30 cellular contexts compared by ENCODE assay signal in the genomic region with DNA sequence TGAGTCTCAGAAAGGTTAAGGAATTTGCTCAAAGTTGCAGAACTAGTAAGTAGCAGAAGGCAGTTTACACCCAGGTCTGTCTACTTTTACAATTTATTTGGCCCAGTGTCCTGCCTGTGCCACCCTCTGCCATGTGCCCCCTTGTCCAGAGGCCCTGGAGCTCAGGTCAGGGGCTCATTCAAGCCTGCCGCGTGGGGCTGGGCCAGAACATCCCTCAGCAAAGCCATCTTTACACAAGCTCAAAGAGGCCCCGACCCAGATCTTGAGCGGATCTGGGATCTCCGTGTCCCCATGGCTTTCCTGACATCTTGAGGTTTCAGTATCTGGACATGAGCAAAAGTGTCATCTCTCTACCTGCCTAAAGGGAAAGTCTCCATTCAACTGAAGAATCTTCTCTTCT.
"Had no signal": no experiment of that assay in that cellular context is flagged by ENCODE, and none has a peak within 500 bp of the region (broad histone marks: within the 10 kb centered on the region; RNA-seq: fewer than 3 reads in every experiment).

No MANE protein-coding gene starts in this region.

- H3K9me3 ChIP-seq: ascending aorta, SJCRH30, SK-N-SH had no signal

- H3K27ac Mint-ChIP-seq: activated CD8-positive, alpha-beta T cell treated with anti-CD3 and anti-CD28 coated beads for 36 hours; activated naive CD8-positive, alpha-beta T cell treated with anti-CD3 and anti-CD28 coated beads, Interleukin-2, amount 50 U/mL, for 24 hours; activated T-cell treated with anti-CD3 and anti-CD28 coated beads, Interleukin-2, amount 50 U/mL, for 24 hours; activated T-helper 1 cell treated with anti-CD3 and anti-CD28 coated beads, Interleukin-12 subunit alpha, Interleukin-12 subunit beta, Interleukin-2, Interleukin-4 antibody, amounts not matched to agents 30 ng/mL and 10 ng/mL and 1 ng/mL, durations not matched to agents 14 hours and 24 hours and 36 hours; brain had no signal

- H3K27ac ChIP-seq: ascending aorta, SJCRH30, VCaP had no signal

- H3K4me1 Mint-ChIP-seq: activated naive CD8-positive, alpha-beta T cell treated with anti-CD3 and anti-CD28 coated beads, Interleukin-2, amount 50 U/mL, for 24 hours had no signal

- ATAC-seq: activated CD8-positive, alpha-beta T cell treated with anti-CD3 and anti-CD28 coated beads for 36 hours; activated naive CD4-positive, alpha-beta T cell treated with anti-CD3 and anti-CD28 coated beads, Interleukin-2, amount 50 U/mL, for 72 hours; activated naive CD8-positive, alpha-beta T cell treated with anti-CD3 and anti-CD28 coated beads, Interleukin-2, amount 50 U/mL, for 24 hours; Panc1 had no signal

- H3K27me3 ChIP-seq: ascending aorta had no signal

- H3K4me1 ChIP-seq: ascending aorta, SJCRH30 had no signal

- H3K36me3 Mint-ChIP-seq: activated naive CD4-positive, alpha-beta T cell treated with anti-CD3 and anti-CD28 coated beads, Interleukin-2, amount 50 U/mL, for 72 hours; brain had no signal

- DNase-seq: activated CD4-positive, alpha-beta T cell treated with anti-CD3 and anti-CD28 coated beads, Interleukin-2, amount 50 U/mL, for 1 hour; activated CD4-positive, CD25-positive, alpha-beta regulatory T cell; activated CD8-positive, alpha-beta T cell treated with anti-CD3 and anti-CD28 coated beads for 36 hours; activated effector memory CD4-positive, alpha-beta T cell treated with Interleukin-2 at 50 U/mL for 16 hours; activated naive CD4-positive, alpha-beta T cell treated with Interleukin-2 at 50 U/mL for 16 hours; activated naive CD8-positive, alpha-beta T cell treated with anti-CD3 and anti-CD28 coated beads, Interleukin-2, amount 50 U/mL, for 24 hours; activated T-cell treated with anti-CD3 and anti-CD28 coated beads, Interleukin-2, amount 50 U/mL, for 24 hours; amniotic stem cell; IMR-90; Kasumi-1; KBM-7; NCI-H1092; NCI-H1417; NCI-H1694; NCI-H2029; NCI-H510A treated with DMSO at 0.1 percent for 48 hours; NCI-H69; NK-92 treated with Interleukin-12 subunit alpha and Interleukin-12 subunit beta, amount 100 ng/mL, for 24 hours; OCI-M1; Right ventricle myocardium superior; RPMI8226; SJCRH30; SK-N-SH; T-helper 1 cell had no signal

- H3K4me3 Mint-ChIP-seq: activated CD8-positive, alpha-beta T cell treated with anti-CD3 and anti-CD28 coated beads for 36 hours; activated naive CD8-positive, alpha-beta T cell treated with anti-CD3 and anti-CD28 coated beads, Interleukin-2, amount 50 U/mL, for 24 hours; activated T-cell treated with anti-CD3 and anti-CD28 coated beads, Interleukin-2, amount 50 U/mL, for 24 hours; activated T-helper 1 cell treated with anti-CD3 and anti-CD28 coated beads, Interleukin-12 subunit alpha, Interleukin-12 subunit beta, Interleukin-2, Interleukin-4 antibody, amounts not matched to agents 30 ng/mL and 10 ng/mL and 1 ng/mL, durations not matched to agents 14 hours and 24 hours and 36 hours; brain had no signal

- H3K9me3 Mint-ChIP-seq: activated CD8-positive, alpha-beta T cell treated with anti-CD3 and anti-CD28 coated beads for 36 hours; activated naive CD8-positive, alpha-beta T cell treated with anti-CD3 and anti-CD28 coated beads, Interleukin-2, amount 50 U/mL, for 24 hours; activated T-cell treated with anti-CD3 and anti-CD28 coated beads, Interleukin-2, amount 50 U/mL, for 24 hours; activated T-helper 1 cell treated with anti-CD3 and anti-CD28 coated beads, Interleukin-12 subunit alpha, Interleukin-12 subunit beta, Interleukin-2, Interleukin-4 antibody, amounts not matched to agents 30 ng/mL and 10 ng/mL and 1 ng/mL, durations not matched to agents 14 hours and 24 hours and 36 hours had no signal

- H3K9ac ChIP-seq: SK-N-SH had no signal

- H3K36me3 ChIP-seq: ascending aorta, SJCRH30 had no signal

- H3K4me3 ChIP-seq: ascending aorta, SJCRH30 had no signal
